ENCODE assay signal across 9 cellular contexts in the genomic region with DNA sequence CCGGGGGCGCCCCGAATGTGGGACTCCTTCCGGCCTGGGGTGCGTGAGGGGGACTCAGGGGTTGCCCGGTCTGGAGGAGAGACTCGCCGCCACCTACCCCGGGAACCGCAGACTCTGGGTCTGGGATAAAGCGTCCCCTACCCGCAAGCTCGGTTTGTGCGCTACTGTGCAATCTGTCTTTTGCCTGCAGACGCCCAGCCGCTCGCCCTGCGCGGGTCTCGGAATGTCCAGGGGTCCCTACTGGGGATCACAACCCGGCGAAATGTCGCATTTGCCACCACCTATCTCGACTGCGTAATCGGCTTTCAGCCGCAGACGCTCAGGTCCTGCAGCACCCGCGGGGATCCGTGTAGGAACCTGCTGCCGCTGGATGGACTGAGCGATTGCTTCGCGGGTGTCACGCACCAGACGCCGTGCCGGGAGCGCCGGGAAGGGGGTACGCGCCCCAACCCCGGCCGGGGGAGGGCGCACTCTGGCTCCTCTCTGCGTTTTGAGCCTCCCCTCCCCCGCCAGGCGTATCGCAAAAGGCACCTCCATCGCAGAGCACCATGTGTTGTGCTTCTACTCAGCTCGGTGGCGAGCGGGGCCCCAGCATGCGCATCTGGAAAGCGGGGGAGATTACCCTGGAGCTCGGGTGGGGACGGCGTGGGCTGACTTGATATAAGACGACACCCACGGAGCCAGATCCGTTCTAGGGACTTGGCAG. TPM values are rescaled to one million over a fixed set of nuclear protein-coding genes. Genes with fewer than 3 reads are reported as not detected.
A peak's percentile ranks its signal among the peaks of the same experiment; 100 is the strongest.
DNase-seq lines count a peak whose midpoint lies in the region; ATAC-seq, FAIRE-seq and TF ChIP-seq lines count a peak whose summit lies in the region.
"Had no signal": no experiment of that assay in that cellular context is flagged by ENCODE, and none has a peak within 500 bp of the region (broad histone marks: within the 10 kb centered on the region; RNA-seq: fewer than 3 reads in every experiment).

No MANE protein-coding gene starts in this region.

- peaks cover 28 to 58% (median 45%) of the 10 kb centered on the region in 4 donors for H3K4me1 Mint-ChIP-seq in CD4-positive, alpha-beta memory T cell
- peaks cover 55% of the 10 kb centered on the region for H3K4me1 Mint-ChIP-seq in brain

- POLR2A ChIA-PET in CD4-positive, alpha-beta memory T cell (lab: Charles Lee; ENCODE audit: partially characterized antibody): interaction anchor here (0.7 to 3.6 kb wide), 11 partner anchors 17 to 558 kb away, joined by 3 to 34 read pairs (median 3); a partner anchor contains a TSS

- H3K4me3 ChIP-seq in CD4-positive, alpha-beta memory T cell (ENCODE audit: low read length in 2 of 2): peak overlapping the region; percentile 74 to 95
- H3K4me3 ChIP-seq in spleen: peak overlapping the region; percentile 81 to 95 (median 92)

- CTCF ChIA-PET in CD4-positive, alpha-beta memory T cell (lab: Charles Lee; ENCODE audit: partially characterized antibody): interaction anchor here (0.6 to 1.2 kb wide), 4 partner anchors 10 to 193 kb away, joined by 3 read pairs; no protein-coding TSS in a partner anchor

- no peaks in the 10 kb centered on the region for H3K27me3 Mint-ChIP-seq in CD4-positive, alpha-beta memory T cell
- peaks cover 10% of the 10 kb centered on the region for H3K27me3 Mint-ChIP-seq in brain

- peak; percentile 72 to 82 (median 74) for DNase-seq in CD4-positive, alpha-beta memory T cell
- DNase-seq in M059J (ENCODE audit: low read depth) (peak; percentile 74), UCSD-AML1 (lab: John Stamatoyannopoulos, UW; ENCODE audit: unreplicated experiment) (peak; percentile 76), iPS-NIHi7 (ENCODE audit: extremely low spot score) (peak; percentile 44), spleen (peak; percentile 92), H54 (ENCODE audit: insufficient read length, low spot score) (no peak)

- H3K9me3 ChIP-seq in CD4-positive, alpha-beta memory T cell (ENCODE audit: control insufficient read depth in 1 of 2, low read length in 2 of 2): no peaks in the 10 kb centered on the region
- no peaks in the 10 kb centered on the region for H3K9me3 ChIP-seq in spleen

- ATAC-seq in GM21367 (IDR thresholded peaks at IDR 0.05; ENCODE audit: unreplicated experiment): peak; percentile 23

- peak overlapping the region; percentile 88 to 96 (median 93) for H3K4me3 Mint-ChIP-seq in CD4-positive, alpha-beta memory T cell
- peak overlapping the region; percentile 89 to 97 (median 94) for H3K4me3 Mint-ChIP-seq in brain

- TF ChIP-seq POLR2A in spleen (IDR thresholded peaks at IDR 0.05) (no peak), H54 (IDR thresholded peaks at IDR 0.05; ENCODE audit: low read depth, low read length) (no peak)

- 0 to 1% (median 0%) methylated on average over 26 to 62 of the region's 62 CpGs for WGBS in spleen, 5 donors

- intact Hi-C loops in CD4-positive, alpha-beta memory T cell (cut with micrococcal nuclease): loop anchor here (1.0 to 5.0 kb wide), 5 partner anchors 32 to 175 kb away; a partner anchor contains a TSS
- intact Hi-C loops in spleen (cut with DNase I; ENCODE audit: low total_unique reads): loop anchor here (10.0 kb wide), 1 partner anchor 122 kb away; no protein-coding TSS in a partner anchor

- no peaks in the 10 kb centered on the region for H3K9me3 Mint-ChIP-seq in CD4-positive, alpha-beta memory T cell
- H3K9me3 Mint-ChIP-seq in brain: peaks cover 0 to 2% (median 0%) of the 10 kb centered on the region in 5 experiments

- no peaks in the 10 kb centered on the region for H3K36me3 ChIP-seq in CD4-positive, alpha-beta memory T cell (ENCODE audit: insufficient read depth, low read length)
- peaks cover 0 to under 1% (median 0%) of the 10 kb centered on the region in 6 donors for H3K36me3 ChIP-seq in spleen

- peak overlapping the region; percentile 54 to 95 (median 92) for H3K27ac Mint-ChIP-seq in CD4-positive, alpha-beta memory T cell
- H3K27ac Mint-ChIP-seq in brain: peak overlapping the region; percentile 75 to 97 (median 92)

- H3K27ac ChIP-seq in CD4-positive, alpha-beta memory T cell (ENCODE audit: low read depth, low read length): peak overlapping the region; percentile 66
- H3K27ac ChIP-seq in spleen: peak overlapping the region in 7 of 8 donors; percentile 85 to 94 (median 92)

- H3K4me1 ChIP-seq in CD4-positive, alpha-beta memory T cell (ENCODE audit: insufficient read depth, low read length): peaks cover 27% of the 10 kb centered on the region
- peaks cover 8 to 74% (median 55%) of the 10 kb centered on the region in 6 donors for H3K4me1 ChIP-seq in spleen

- TF ChIP-seq CTCF in brain (conservative IDR thresholded peaks at IDR 0.05) (peak in 1 of 2 experiments; percentile 44), spleen (IDR thresholded peaks at IDR 0.05 in 8 of 11, conservative IDR thresholded peaks at IDR 0.05 in 3 of 11) (peak in 9 of 11 experiments; percentile 6 to 63 (median 37))

- FAIRE-seq in H54 (lab: Jason Lieb, UNC): no peak

- no peaks in the 10 kb centered on the region for H3K27me3 ChIP-seq in CD4-positive, alpha-beta memory T cell (ENCODE audit: insufficient read depth, low read length)
- H3K27me3 ChIP-seq in spleen (replicated peaks in 1 of 7): peaks cover 0 to 14% (median 0%) of the 10 kb centered on the region in 7 donors

- H3K36me3 Mint-ChIP-seq in CD4-positive, alpha-beta memory T cell: peaks cover 0 to 25% of the 10 kb centered on the region in 2 donors
- peaks cover 10% of the 10 kb centered on the region for H3K36me3 Mint-ChIP-seq in brain

RNA-seq across cellular contexts. Expression of a gene that starts 0.8 kb away (rescaled TPM):
- total RNA-seq in CD4-positive, alpha-beta memory T cell: 10 to 100 TPM; 86.6 to 87.8 TPM
- 10 to 100 TPM; 24.8 to 42.7 TPM for polyA plus RNA-seq in CD4-positive, alpha-beta memory T cell
- total RNA-seq in M059J (2014; rRNA removed; shearing (Covaris generic)): 50.2 and 55.2 TPM in 2 replicates
- polyA plus RNA-seq in brain (ENCODE audit: insufficient read depth, low read depth, low replicate concordance) (101 TPM), spleen (10 to 100 TPM; 15.3 to 17.3 (median 15.7) TPM)
- 10 to 100 TPM; 47.6 to 65.5 (median 57.0) TPM for total RNA-seq in spleen

RNA-seq across cellular contexts. Expression of a gene that starts 31.9 kb away (rescaled TPM):
- 10 to 100 TPM; 57.2 to 61.1 TPM for total RNA-seq in CD4-positive, alpha-beta memory T cell
- polyA plus RNA-seq in CD4-positive, alpha-beta memory T cell: 10 to 100 TPM; 38.3 to 44.6 TPM
- total RNA-seq in M059J (2014; rRNA removed; shearing (Covaris generic)): 42.4 and 56.7 TPM in 2 replicates
- polyA plus RNA-seq in brain (ENCODE audit: insufficient read depth, low read depth, low replicate concordance) (38.4 TPM), spleen (100 to 1,000 TPM in 1 of 3 donors, 10 to 100 TPM in 2; 44.5 to 104 (median 66.4) TPM)
- 10 to 100 TPM; 32.0 to 51.3 (median 41.4) TPM for total RNA-seq in spleen

RNA-seq across cellular contexts. Expression of a gene that starts 32.0 kb away (rescaled TPM):
- total RNA-seq in CD4-positive, alpha-beta memory T cell: 10 to 100 TPM; 82.8 to 83.1 TPM
- polyA plus RNA-seq in CD4-positive, alpha-beta memory T cell: 10 to 100 TPM; 17.9 to 18.1 TPM
- 15.6 and 38.5 TPM in 2 replicates for total RNA-seq in M059J (2014; rRNA removed; shearing (Covaris generic))
- polyA plus RNA-seq in brain (ENCODE audit: insufficient read depth, low read depth, low replicate concordance): 34.9 TPM
- total RNA-seq in spleen: 10 to 100 TPM; 38.2 to 57.5 (median 51.7) TPM
- 100 to 1,000 TPM in 2 of 3 donors, 10 to 100 TPM in 1; 66.7 to 165 (median 137) TPM for polyA plus RNA-seq in spleen

RNA-seq across cellular contexts. Expression of a gene that starts 56.3 kb away (rescaled TPM):
- not detected for total RNA-seq in CD4-positive, alpha-beta memory T cell
- not detected for polyA plus RNA-seq in CD4-positive, alpha-beta memory T cell
- total RNA-seq in M059J (2014; rRNA removed; shearing (Covaris generic)): not detected in 2 replicates
- polyA plus RNA-seq in brain (ENCODE audit: insufficient read depth, low read depth, low replicate concordance) (not detected), spleen (not detected)
- not detected for total RNA-seq in spleen
- polyA plus RNA-seq: adipose tissue had no signal

RNA-seq across cellular contexts. Expression of a gene that starts 57.7 kb away (rescaled TPM):
- not detected for total RNA-seq in CD4-positive, alpha-beta memory T cell
- not detected for polyA plus RNA-seq in CD4-positive, alpha-beta memory T cell
- not detected in 2 replicates for total RNA-seq in M059J (2014; rRNA removed; shearing (Covaris generic))
- polyA plus RNA-seq in brain (ENCODE audit: insufficient read depth, low read depth, low replicate concordance) (not detected), spleen (not detected)
- total RNA-seq in spleen: not detected
